ENCODE assay signal across 31 cellular contexts in the genomic region with DNA sequence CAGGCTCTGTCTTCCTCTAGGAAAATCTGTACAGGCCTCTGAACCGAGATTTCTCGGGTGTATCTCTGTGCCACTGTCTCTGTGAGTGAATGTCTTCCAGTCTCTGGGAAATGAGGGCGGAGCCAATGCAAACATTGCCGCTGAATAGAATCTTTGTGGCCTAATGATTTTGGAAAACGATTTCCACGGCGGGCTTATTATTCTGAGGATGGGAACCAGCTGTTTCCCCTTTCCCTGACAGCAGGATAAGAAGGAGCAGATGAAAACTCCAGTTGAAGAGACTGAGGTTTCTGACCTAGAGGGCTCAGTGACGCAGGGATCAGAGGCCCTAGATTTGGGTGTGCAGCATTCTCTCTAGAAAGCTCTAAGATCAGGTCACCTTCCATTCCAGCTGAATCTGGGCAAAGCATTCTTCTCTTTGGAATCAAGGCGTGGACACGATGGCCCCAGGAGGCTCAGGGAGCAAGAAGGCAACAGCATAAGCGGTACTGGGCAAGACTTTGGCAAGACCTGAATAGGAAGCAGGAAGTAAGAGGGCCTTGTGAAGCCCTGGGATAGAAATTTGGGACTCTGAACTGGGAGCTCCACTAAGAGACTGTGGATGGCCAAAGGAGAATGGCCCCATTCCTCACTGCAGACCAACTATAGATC.
"Had no signal": no experiment of that assay in that cellular context is flagged by ENCODE, and none has a peak within 500 bp of the region (broad histone marks: within the 10 kb centered on the region; RNA-seq: fewer than 3 reads in every experiment).

No MANE protein-coding gene starts in this region.

- DNase-seq: activated CD4-positive, alpha-beta T cell treated with anti-CD3 and anti-CD28 coated beads for 4 hours; activated CD4-positive, alpha-beta T cell treated with anti-CD3 and anti-CD28 coated beads, Interleukin-2, amount 50 U/mL, for 4 hours; activated CD4-positive, CD25-positive, alpha-beta regulatory T cell; activated CD8-positive, alpha-beta memory T cell treated with anti-CD3 and anti-CD28 coated beads for 24 hours; activated effector memory CD4-positive, alpha-beta T cell treated with anti-CD3 and anti-CD28 coated beads, Interleukin-2, amount 50 U/mL, for 16 hours; activated naive CD4-positive, alpha-beta T cell treated with anti-CD3 and anti-CD28 coated beads for 36 hours; activated naive CD8-positive, alpha-beta T cell treated with anti-CD3 and anti-CD28 coated beads for 36 hours; activated T-cell treated with anti-CD3 and anti-CD28 coated beads, Interleukin-2, amount 50 U/mL, for 1 hour; aorta; body of pancreas; caudate nucleus; cortex of kidney; effector memory CD8-positive, alpha-beta T cell; foreskin fibroblast; heart right ventricle; mesendoderm; mucosa of descending colon; nephron progenitor cell; retina; stimulated activated CD4-positive, alpha-beta T cell treated with anti-CD3 and anti-CD28 coated beads, Interleukin-15, amount 100 ng/mL, for 24 hours; stimulated activated CD4-positive, alpha-beta T cell treated with anti-CD3 and anti-CD28 coated beads, Interleukin-2, amount 100 ng/mL, for 24 hours; stimulated activated naive B cell treated with anti-CD40 and anti-IgM and Interleukin-4, amounts not matched to agents 10 μg/mL and 1 μg/mL and 100 μg/mL, for 72 hours; stomach; thyroid gland; upper lobe of right lung had no signal

- H3K4me3 ChIP-seq: adrenal gland, body of pancreas, heart right ventricle, lung, mucosa of descending colon, pancreas, prostate gland, stomach, thyroid gland, upper lobe of right lung had no signal

- ATAC-seq: body of pancreas; effector memory CD8-positive, alpha-beta T cell; left lobe of liver; mucosa of descending colon; pancreas; stimulated activated naive B cell treated with anti-CD40 and anti-IgM and Interleukin-4, amounts not matched to agents 10 μg/mL and 1 μg/mL and 100 μg/mL, for 72 hours; upper lobe of right lung had no signal

- H3K27ac Mint-ChIP-seq: activated naive CD4-positive, alpha-beta T cell treated with anti-CD3 and anti-CD28 coated beads for 36 hours; activated naive CD8-positive, alpha-beta T cell treated with anti-CD3 and anti-CD28 coated beads for 36 hours; activated T-helper 1 cell treated with anti-CD3 and anti-CD28 coated beads, Interleukin-12 subunit alpha, Interleukin-12 subunit beta, Interleukin-2, Interleukin-4 antibody, amounts not matched to agents 30 ng/mL and 10 ng/mL and 1 ng/mL, durations not matched to agents 14 hours and 24 hours and 36 hours; effector memory CD8-positive, alpha-beta T cell; nephron progenitor cell; stimulated activated naive B cell treated with anti-CD40 and anti-IgM and Interleukin-4, amounts not matched to agents 10 μg/mL and 1 μg/mL and 100 μg/mL, for 72 hours had no signal

- H3K36me3 ChIP-seq: adrenal gland, heart right ventricle, pancreas, prostate gland, stomach, thyroid gland, upper lobe of right lung had no signal

- H3K4me3 Mint-ChIP-seq: activated naive CD4-positive, alpha-beta T cell treated with anti-CD3 and anti-CD28 coated beads for 36 hours; activated naive CD8-positive, alpha-beta T cell treated with anti-CD3 and anti-CD28 coated beads for 36 hours; activated T-helper 1 cell treated with anti-CD3 and anti-CD28 coated beads, Interleukin-12 subunit alpha, Interleukin-12 subunit beta, Interleukin-2, Interleukin-4 antibody, amounts not matched to agents 30 ng/mL and 10 ng/mL and 1 ng/mL, durations not matched to agents 14 hours and 24 hours and 36 hours; effector memory CD8-positive, alpha-beta T cell; nephron progenitor cell; stimulated activated naive B cell treated with anti-CD40 and anti-IgM and Interleukin-4, amounts not matched to agents 10 μg/mL and 1 μg/mL and 100 μg/mL, for 72 hours had no signal

- H3K27me3 Mint-ChIP-seq: stimulated activated naive B cell treated with anti-CD40 and anti-IgM and Interleukin-4, amounts not matched to agents 10 μg/mL and 1 μg/mL and 100 μg/mL, for 72 hours had no signal

- H3K9me3 Mint-ChIP-seq: activated naive CD4-positive, alpha-beta T cell treated with anti-CD3 and anti-CD28 coated beads for 36 hours; activated naive CD8-positive, alpha-beta T cell treated with anti-CD3 and anti-CD28 coated beads for 36 hours; activated T-helper 1 cell treated with anti-CD3 and anti-CD28 coated beads, Interleukin-12 subunit alpha, Interleukin-12 subunit beta, Interleukin-2, Interleukin-4 antibody, amounts not matched to agents 30 ng/mL and 10 ng/mL and 1 ng/mL, durations not matched to agents 14 hours and 24 hours and 36 hours; effector memory CD8-positive, alpha-beta T cell; stimulated activated naive B cell treated with anti-CD40 and anti-IgM and Interleukin-4, amounts not matched to agents 10 μg/mL and 1 μg/mL and 100 μg/mL, for 72 hours had no signal

- H3K36me3 Mint-ChIP-seq: activated naive CD8-positive, alpha-beta T cell treated with anti-CD3 and anti-CD28 coated beads for 36 hours; stimulated activated naive B cell treated with anti-CD40 and anti-IgM and Interleukin-4, amounts not matched to agents 10 μg/mL and 1 μg/mL and 100 μg/mL, for 72 hours had no signal

- H3K9me3 ChIP-seq: adrenal gland, body of pancreas, heart right ventricle, mucosa of descending colon, pancreas, prostate gland, stomach, thyroid gland, upper lobe of right lung had no signal

- H3K27ac ChIP-seq: body of pancreas, heart right ventricle, pancreas, prostate gland, stomach, thyroid gland, upper lobe of right lung had no signal

- H3K4me1 Mint-ChIP-seq: nephron progenitor cell; stimulated activated naive B cell treated with anti-CD40 and anti-IgM and Interleukin-4, amounts not matched to agents 10 μg/mL and 1 μg/mL and 100 μg/mL, for 72 hours had no signal

- H3K27me3 ChIP-seq: body of pancreas, pancreas, thyroid gland, upper lobe of right lung had no signal

- H3K4me1 ChIP-seq: adrenal gland, body of pancreas, heart right ventricle, pancreas, prostate gland, stomach, upper lobe of right lung had no signal
